Comparison of ENCODE assay signal across 11 cellular contexts in the genomic region with DNA sequence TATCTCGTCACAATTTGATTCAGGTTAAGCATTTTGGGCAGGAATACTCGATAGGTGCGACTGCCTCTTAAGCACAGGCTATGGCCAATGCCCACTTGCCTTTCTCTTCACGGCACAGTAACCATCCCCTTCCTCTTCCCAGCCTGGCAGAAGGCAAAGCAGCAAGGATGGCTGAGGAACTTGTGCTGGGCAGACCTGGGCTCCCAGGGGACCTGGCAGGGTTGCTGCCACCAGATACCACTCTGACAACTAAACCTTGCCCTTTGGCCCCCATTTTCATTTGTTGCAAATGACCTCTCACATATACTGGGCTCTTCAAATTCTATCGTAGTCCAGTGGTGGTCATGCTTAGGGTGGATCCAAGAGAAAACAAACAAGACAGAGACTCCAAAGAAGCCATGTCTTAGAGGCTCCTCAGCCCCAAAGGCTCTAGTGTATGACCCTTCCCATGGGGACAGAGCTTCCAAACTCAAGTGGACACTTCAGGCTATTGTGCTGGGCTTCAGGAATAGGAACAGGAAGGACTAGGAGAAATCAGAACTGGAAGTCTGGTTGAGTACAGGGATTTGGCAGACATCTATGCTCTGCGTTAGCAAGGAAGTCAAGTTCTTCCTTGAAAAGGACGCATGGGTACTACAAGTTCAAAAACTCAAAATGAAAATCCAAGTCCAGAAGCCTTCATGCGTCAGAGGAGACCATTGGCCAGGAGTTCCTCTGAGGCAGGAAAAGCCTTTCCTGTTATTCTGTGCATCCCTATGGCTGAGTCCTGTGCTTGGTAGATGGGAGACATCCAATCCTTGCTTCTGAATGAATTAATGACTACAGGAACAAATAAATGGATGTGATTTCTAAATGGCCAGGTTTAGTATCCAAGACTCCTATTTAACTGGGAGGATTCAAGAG.
DNase-seq lines count a peak whose midpoint lies in the region; ATAC-seq and TF ChIP-seq lines count a peak whose summit lies in the region.
"Had no signal": no experiment of that assay in that cellular context is flagged by ENCODE, and none has a peak within 500 bp of the region (broad histone marks: within the 10 kb centered on the region; RNA-seq: fewer than 3 reads in every experiment).

No MANE protein-coding gene starts in this region.

- H2BK12ac ChIP-seq in mesenchymal stem cell (ENCODE audit: low read length in 2 of 2) = peak overlapping the region; percentile 85 to 93

- CTCF ChIA-PET in activated naive CD4-positive, alpha-beta T cell treated with anti-CD3 and anti-CD28 coated beads, Interleukin-2, amount 10 ng/mL, durations not matched to agents 7 days and 5 days (lab: Charles Lee) = interaction anchor here (1.2 kb wide), 1 partner anchor 8 kb away, joined by 3 read pairs; no protein-coding TSS in a partner anchor

- H3K4me1 ChIP-seq in mesenchymal stem cell (ENCODE audit: control insufficient read depth, insufficient read depth, low read depth, low read length) = peaks cover 11% of the 10 kb centered on the region
- peaks cover 0 to 75% (median 60%) of the 10 kb centered on the region in 4 donors for H3K4me1 ChIP-seq in tibial artery

- no peaks in the 10 kb centered on the region for H3K27me3 ChIP-seq in mesenchymal stem cell (ENCODE audit: control insufficient read depth in 1 of 2, insufficient read depth in 1 of 2, low read length in 2 of 2)
- no peaks in the 10 kb centered on the region for H3K27me3 ChIP-seq in tibial artery
- H3K27me3 ChIP-seq: brain microvascular endothelial cell had no signal

- no peaks in the 10 kb centered on the region for H3K9me3 Mint-ChIP-seq in activated naive CD4-positive, alpha-beta T cell treated with anti-CD3 and anti-CD28 coated beads, Interleukin-2, amount 10 ng/mL, durations not matched to agents 7 days and 5 days
- peaks cover 3 to 4% of the 10 kb centered on the region in 2 donors for H3K9me3 Mint-ChIP-seq in activated naive CD4-positive, alpha-beta T cell treated with anti-CD3 and anti-CD28 coated beads, Interleukin-2, amount 50 U/mL, for 72 hours
- no peaks in the 10 kb centered on the region for H3K9me3 Mint-ChIP-seq in type B pancreatic cell

- peaks cover 44% of the 10 kb centered on the region for H3K4me1 Mint-ChIP-seq in activated naive CD4-positive, alpha-beta T cell treated with anti-CD3 and anti-CD28 coated beads, Interleukin-2, amount 10 ng/mL, durations not matched to agents 7 days and 5 days
- H3K4me1 Mint-ChIP-seq in type B pancreatic cell (ENCODE audit: unreplicated experiment) = peaks cover 38% of the 10 kb centered on the region

- H3K18ac ChIP-seq in mesenchymal stem cell (ENCODE audit: low read depth in 1 of 2, low read length in 2 of 2) = peak overlapping the region; percentile 46 to 73

- H3K4ac ChIP-seq in mesenchymal stem cell (ENCODE audit: low read depth in 1 of 2, low read length in 2 of 2) = peak overlapping the region; percentile 48 to 89

- H2BK15ac ChIP-seq in mesenchymal stem cell (ENCODE audit: low read depth, poor library complexity, severe bottlenecking) = peak overlapping the region; percentile 54

- H3K4me3 ChIP-seq in mesenchymal stem cell (ENCODE audit: insufficient read depth in 1 of 2, low read depth in 1 of 2, low read length in 2 of 2) (no peak overlapping the region), tibial artery (no peak overlapping the region)

- H3K9ac ChIP-seq in mesenchymal stem cell (ENCODE audit: low read length) = no peak overlapping the region

- intact Hi-C loops in tibial artery (cut with DNase I; ENCODE audit: low total_unique reads) = loop anchor here (5.0 kb wide), 1 partner anchor 32 kb away; no protein-coding TSS in a partner anchor

- peak overlapping the region; percentile 91 for H3K27ac Mint-ChIP-seq in activated naive CD4-positive, alpha-beta T cell treated with anti-CD3 and anti-CD28 coated beads, Interleukin-2, amount 10 ng/mL, durations not matched to agents 7 days and 5 days
- peak overlapping the region in 1 of 2 donors; percentile 85 for H3K27ac Mint-ChIP-seq in activated naive CD4-positive, alpha-beta T cell treated with anti-CD3 and anti-CD28 coated beads, Interleukin-2, amount 50 U/mL, for 72 hours
- H3K27ac Mint-ChIP-seq in type B pancreatic cell = no peak overlapping the region

- H3K23ac ChIP-seq in mesenchymal stem cell (ENCODE audit: low read length in 2 of 2) = no peak overlapping the region

- H3K79me1 ChIP-seq in mesenchymal stem cell (replicated peaks; ENCODE audit: low read length, poor library complexity, severe bottlenecking) = no peaks in the 10 kb centered on the region

- no peak overlapping the region for H2AFZ ChIP-seq in mesenchymal stem cell (ENCODE audit: low read depth, low read length)

- TF ChIP-seq CTCF in tibial artery (IDR thresholded peaks at IDR 0.05) = no peak
- TF ChIP-seq CTCF in type B pancreatic cell (conservative IDR thresholded peaks at IDR 0.05) = no peak

- peaks cover 2% of the 10 kb centered on the region for H3K36me3 Mint-ChIP-seq in activated naive CD4-positive, alpha-beta T cell treated with anti-CD3 and anti-CD28 coated beads, Interleukin-2, amount 10 ng/mL, durations not matched to agents 7 days and 5 days
- H3K36me3 Mint-ChIP-seq in activated naive CD4-positive, alpha-beta T cell treated with anti-CD3 and anti-CD28 coated beads, Interleukin-2, amount 50 U/mL, for 72 hours = no peaks in the 10 kb centered on the region
- no peaks in the 10 kb centered on the region for H3K36me3 Mint-ChIP-seq in type B pancreatic cell

- WGBS in mesenchymal stem cell = 95% methylated on average over 8 of the region's 8 CpGs

- peak overlapping the region; percentile 73 for H2AK5ac ChIP-seq in mesenchymal stem cell (ENCODE audit: low read length, severe bottlenecking)

- no peak overlapping the region for H3K4me3 Mint-ChIP-seq in activated naive CD4-positive, alpha-beta T cell treated with anti-CD3 and anti-CD28 coated beads, Interleukin-2, amount 10 ng/mL, durations not matched to agents 7 days and 5 days
- no peak overlapping the region for H3K4me3 Mint-ChIP-seq in type B pancreatic cell

- peak overlapping the region; percentile 96 for H3K27ac ChIP-seq in cingulate gyrus (ENCODE audit: low read depth, low read length)
- H3K27ac ChIP-seq in mesenchymal stem cell (ENCODE audit: low read length, poor library complexity, severe bottlenecking) = no peak overlapping the region
- peak overlapping the region; percentile 75 to 82 for H3K27ac ChIP-seq in tibial artery

- no peak overlapping the region for H2BK5ac ChIP-seq in mesenchymal stem cell (ENCODE audit: low read depth, low read length, poor library complexity, severe bottlenecking)

- H3K36me3 ChIP-seq in mesenchymal stem cell (ENCODE audit: control insufficient read depth in 1 of 2, insufficient read depth in 2 of 2, low read depth in 1 of 2, low read length in 2 of 2) (no peaks in the 10 kb centered on the region), tibial artery (no peaks in the 10 kb centered on the region)
- H3K36me3 ChIP-seq: brain microvascular endothelial cell had no signal

- H3K4me2 ChIP-seq in mesenchymal stem cell (ENCODE audit: low read length, poor library complexity, severe bottlenecking) = no peak overlapping the region

- DNase-seq in activated naive CD4-positive, alpha-beta T cell treated with anti-CD3 and anti-CD28 coated beads, Interleukin-2, amount 10 ng/mL, durations not matched to agents 7 days and 5 days = no peak
- DNase-seq in activated naive CD4-positive, alpha-beta T cell treated with anti-CD3 and anti-CD28 coated beads, Interleukin-2, amount 50 U/mL, for 72 hours (ENCODE audit: low spot score in 2 of 2) = no peak
- DNase-seq in mesenchymal stem cell (no peak), tibial artery (no peak), DMS53 (lab: John Stamatoyannopoulos, UW) (no peak), type B pancreatic cell (ENCODE audit: extremely low spot score, unreplicated experiment) (no peak)
- DNase-seq: brain microvascular endothelial cell; NCI-H2171 treated with DMSO at 0.1 percent for 48 hours; stimulated activated CD4-positive, alpha-beta T cell treated with anti-CD3 and anti-CD28 coated beads, Interleukin-4, amount 100 ng/mL, for 24 hours had no signal

- peak overlapping the region in 1 of 2 experiments; percentile 87 for H3K14ac ChIP-seq in mesenchymal stem cell (ENCODE audit: low read length in 2 of 2)

- H3K9me3 ChIP-seq in mesenchymal stem cell (ENCODE audit: control insufficient read depth, low read length) (no peaks in the 10 kb centered on the region), tibial artery (no peaks in the 10 kb centered on the region)

- H4K8ac ChIP-seq in mesenchymal stem cell (ENCODE audit: low read length) = no peak overlapping the region

- H2BK120ac ChIP-seq in mesenchymal stem cell (ENCODE audit: low read depth, low read length) = peak overlapping the region; percentile 45

- H3K27me3 Mint-ChIP-seq in activated naive CD4-positive, alpha-beta T cell treated with anti-CD3 and anti-CD28 coated beads, Interleukin-2, amount 10 ng/mL, durations not matched to agents 7 days and 5 days = peaks cover 7% of the 10 kb centered on the region
- no peaks in the 10 kb centered on the region for H3K27me3 Mint-ChIP-seq in type B pancreatic cell

- no peak for ATAC-seq in activated naive CD4-positive, alpha-beta T cell treated with anti-CD3 and anti-CD28 coated beads, Interleukin-2, amount 50 U/mL, for 72 hours
- no peak for ATAC-seq in HG03139 (IDR thresholded peaks at IDR 0.05; ENCODE audit: unreplicated experiment)

- peak overlapping the region; percentile 87 for H4K91ac ChIP-seq in mesenchymal stem cell (ENCODE audit: low read length)
